ENCODE assay signal across 1 cellular context in genomic region chr1:203144661-203145060, GRCh38.
TF ChIP-seq lines count a peak whose summit lies in the region.

No MANE protein-coding gene starts in this region.

TF ChIP-seq in SK-N-SH, 30 proteins besides CTCF, POLR2A, EP300 and RAD21 (continued from another document):
- TF ChIP-seq EZH2phosphoT487 (IDR thresholded peaks at IDR 0.05; ENCODE audit: borderline replicate concordance, low read depth) (no peak), RCOR1 (IDR thresholded peaks at IDR 0.05; ENCODE audit: low read length) (no peak), GABPA (IDR thresholded peaks at IDR 0.05; ENCODE audit: low read depth) (no peak), FOXJ3 (CRISPR knock-in tag; IDR thresholded peaks at IDR 0.05) (no peak), TCF12 (IDR thresholded peaks at IDR 0.05) (peak; percentile 63), YY1 (IDR thresholded peaks at IDR 0.05; ENCODE audit: low read depth) (0 out of 2 replicates have a peak, but pooled peaks have one; percentile 17), RXRA (IDR thresholded peaks at IDR 0.05; ENCODE audit: borderline replicate concordance, low read depth) (no peak), SIN3A (IDR thresholded peaks at IDR 0.05; ENCODE audit: borderline replicate concordance, low read depth, low read length) (no peak), MXI1 (IDR thresholded peaks at IDR 0.05; ENCODE audit: low read depth, low read length) (no peak), JUND (IDR thresholded peaks at IDR 0.05) (no peak), TAF1 (IDR thresholded peaks at IDR 0.05; ENCODE audit: borderline replicate concordance, low read depth, low read length) (no peak), GATA2 (CRISPR knock-in tag; IDR thresholded peaks at IDR 0.05) (no peak), ELF1 (IDR thresholded peaks at IDR 0.05) (no peak), FOXM1 (IDR thresholded peaks at IDR 0.05; ENCODE audit: low read depth) (no peak), CHD2 (IDR thresholded peaks at IDR 0.05; ENCODE audit: low read length, partially characterized antibody) (no peak), MEF2A (IDR thresholded peaks at IDR 0.05; ENCODE audit: borderline replicate concordance, low read depth) (no peak), TEAD4 (IDR thresholded peaks at IDR 0.05; ENCODE audit: borderline replicate concordance, insufficient read depth) (no peak), FOSL2 (IDR thresholded peaks at IDR 0.05; ENCODE audit: borderline replicate concordance, low read depth) (no peak)
- TF ChIP-seq, protein P1, sequence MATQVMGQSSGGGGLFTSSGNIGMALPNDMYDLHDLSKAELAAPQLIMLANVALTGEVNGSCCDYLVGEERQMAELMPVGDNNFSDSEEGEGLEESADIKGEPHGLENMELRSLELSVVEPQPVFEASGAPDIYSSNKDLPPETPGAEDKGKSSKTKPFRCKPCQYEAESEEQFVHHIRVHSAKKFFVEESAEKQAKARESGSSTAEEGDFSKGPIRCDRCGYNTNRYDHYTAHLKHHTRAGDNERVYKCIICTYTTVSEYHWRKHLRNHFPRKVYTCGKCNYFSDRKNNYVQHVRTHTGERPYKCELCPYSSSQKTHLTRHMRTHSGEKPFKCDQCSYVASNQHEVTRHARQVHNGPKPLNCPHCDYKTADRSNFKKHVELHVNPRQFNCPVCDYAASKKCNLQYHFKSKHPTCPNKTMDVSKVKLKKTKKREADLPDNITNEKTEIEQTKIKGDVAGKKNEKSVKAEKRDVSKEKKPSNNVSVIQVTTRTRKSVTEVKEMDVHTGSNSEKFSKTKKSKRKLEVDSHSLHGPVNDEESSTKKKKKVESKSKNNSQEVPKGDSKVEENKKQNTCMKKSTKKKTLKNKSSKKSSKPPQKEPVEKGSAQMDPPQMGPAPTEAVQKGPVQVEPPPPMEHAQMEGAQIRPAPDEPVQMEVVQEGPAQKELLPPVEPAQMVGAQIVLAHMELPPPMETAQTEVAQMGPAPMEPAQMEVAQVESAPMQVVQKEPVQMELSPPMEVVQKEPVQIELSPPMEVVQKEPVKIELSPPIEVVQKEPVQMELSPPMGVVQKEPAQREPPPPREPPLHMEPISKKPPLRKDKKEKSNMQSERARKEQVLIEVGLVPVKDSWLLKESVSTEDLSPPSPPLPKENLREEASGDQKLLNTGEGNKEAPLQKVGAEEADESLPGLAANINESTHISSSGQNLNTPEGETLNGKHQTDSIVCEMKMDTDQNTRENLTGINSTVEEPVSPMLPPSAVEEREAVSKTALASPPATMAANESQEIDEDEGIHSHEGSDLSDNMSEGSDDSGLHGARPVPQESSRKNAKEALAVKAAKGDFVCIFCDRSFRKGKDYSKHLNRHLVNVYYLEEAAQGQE (IDR thresholded peaks at IDR 0.05; ENCODE audit: low read depth, low read length) = no peak
- TF ChIP-seq, protein P2, sequence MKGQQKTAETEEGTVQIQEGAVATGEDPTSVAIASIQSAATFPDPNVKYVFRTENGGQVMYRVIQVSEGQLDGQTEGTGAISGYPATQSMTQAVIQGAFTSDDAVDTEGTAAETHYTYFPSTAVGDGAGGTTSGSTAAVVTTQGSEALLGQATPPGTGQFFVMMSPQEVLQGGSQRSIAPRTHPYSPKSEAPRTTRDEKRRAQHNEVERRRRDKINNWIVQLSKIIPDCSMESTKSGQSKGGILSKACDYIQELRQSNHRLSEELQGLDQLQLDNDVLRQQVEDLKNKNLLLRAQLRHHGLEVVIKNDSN (IDR thresholded peaks at IDR 0.05; ENCODE audit: borderline replicate concordance, low read depth) = no peak
- TF ChIP-seq, protein P3, sequence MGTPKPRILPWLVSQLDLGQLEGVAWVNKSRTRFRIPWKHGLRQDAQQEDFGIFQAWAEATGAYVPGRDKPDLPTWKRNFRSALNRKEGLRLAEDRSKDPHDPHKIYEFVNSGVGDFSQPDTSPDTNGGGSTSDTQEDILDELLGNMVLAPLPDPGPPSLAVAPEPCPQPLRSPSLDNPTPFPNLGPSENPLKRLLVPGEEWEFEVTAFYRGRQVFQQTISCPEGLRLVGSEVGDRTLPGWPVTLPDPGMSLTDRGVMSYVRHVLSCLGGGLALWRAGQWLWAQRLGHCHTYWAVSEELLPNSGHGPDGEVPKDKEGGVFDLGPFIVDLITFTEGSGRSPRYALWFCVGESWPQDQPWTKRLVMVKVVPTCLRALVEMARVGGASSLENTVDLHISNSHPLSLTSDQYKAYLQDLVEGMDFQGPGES (IDR thresholded peaks at IDR 0.05; ENCODE audit: low read depth, low read length) = no peak
- TF ChIP-seq, protein P4, sequence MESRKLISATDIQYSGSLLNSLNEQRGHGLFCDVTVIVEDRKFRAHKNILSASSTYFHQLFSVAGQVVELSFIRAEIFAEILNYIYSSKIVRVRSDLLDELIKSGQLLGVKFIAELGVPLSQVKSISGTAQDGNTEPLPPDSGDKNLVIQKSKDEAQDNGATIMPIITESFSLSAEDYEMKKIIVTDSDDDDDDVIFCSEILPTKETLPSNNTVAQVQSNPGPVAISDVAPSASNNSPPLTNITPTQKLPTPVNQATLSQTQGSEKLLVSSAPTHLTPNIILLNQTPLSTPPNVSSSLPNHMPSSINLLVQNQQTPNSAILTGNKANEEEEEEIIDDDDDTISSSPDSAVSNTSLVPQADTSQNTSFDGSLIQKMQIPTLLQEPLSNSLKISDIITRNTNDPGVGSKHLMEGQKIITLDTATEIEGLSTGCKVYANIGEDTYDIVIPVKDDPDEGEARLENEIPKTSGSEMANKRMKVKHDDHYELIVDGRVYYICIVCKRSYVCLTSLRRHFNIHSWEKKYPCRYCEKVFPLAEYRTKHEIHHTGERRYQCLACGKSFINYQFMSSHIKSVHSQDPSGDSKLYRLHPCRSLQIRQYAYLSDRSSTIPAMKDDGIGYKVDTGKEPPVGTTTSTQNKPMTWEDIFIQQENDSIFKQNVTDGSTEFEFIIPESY (IDR thresholded peaks at IDR 0.05; ENCODE audit: borderline replicate concordance, low read depth) = no peak
